ENCODE assay signal across 8 cellular contexts in the genomic region with DNA sequence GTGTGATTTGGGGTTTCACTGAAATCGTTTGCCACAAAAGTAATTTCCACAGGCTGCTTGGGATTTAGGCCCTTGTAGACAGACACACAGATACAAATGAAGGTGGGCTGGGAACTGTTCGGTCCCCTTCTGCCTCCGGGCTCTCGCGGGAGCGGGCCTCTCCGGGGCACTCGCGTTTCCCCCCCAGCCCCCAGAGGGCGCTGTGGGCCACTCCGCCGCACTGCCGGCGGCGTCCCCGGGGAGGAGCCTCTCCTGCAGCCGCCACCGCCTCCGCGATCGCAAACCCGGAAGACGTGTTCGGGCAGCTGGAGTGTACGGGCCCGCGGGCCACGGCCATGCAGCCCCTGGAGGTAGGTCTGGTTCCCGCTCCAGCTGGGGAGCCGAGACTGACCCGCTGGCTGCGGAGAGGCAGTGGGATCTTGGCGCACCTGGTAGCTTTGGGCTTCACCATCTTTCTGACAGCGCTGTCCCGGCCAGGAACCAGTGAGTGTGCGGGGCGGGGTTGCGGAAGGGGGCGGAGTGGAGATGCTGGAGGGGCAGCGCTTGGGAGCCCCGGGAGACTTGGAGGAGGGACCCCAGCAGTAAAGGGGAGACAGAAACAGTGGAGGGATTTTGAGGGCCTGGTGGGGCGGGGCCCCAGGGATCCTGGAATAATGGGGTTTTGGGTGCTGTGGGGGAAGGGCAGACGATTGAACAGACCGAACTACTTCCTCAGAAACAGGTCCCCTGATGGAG.
DNase-seq lines count a peak whose midpoint lies in the region; ATAC-seq, FAIRE-seq and TF ChIP-seq lines count a peak whose summit lies in the region.

TSS of gene CYB561D1 (plus strand) at position 290 of the 735 bp plus-strand sequence. CDS start at position 336, 46 bp downstream.

- DNase-seq in D721Med (ENCODE audit: insufficient read length, low spot score) (peak; percentile 78), HS-5 (ENCODE audit: low read depth) (peak; percentile 55), NT2/D1 (ENCODE audit: low read depth, low spot score) (peak; percentile 66), activated T-cell treated with anti-CD3 and anti-CD28 coated beads for 1 hour (ENCODE audit: low read depth) (peak; percentile 85), epithelial cell of esophagus (ENCODE audit: low read depth) (peak; percentile 84)
- peak; percentile 92 for DNase-seq in stimulated activated CD8-positive, alpha-beta memory T cell treated with anti-CD3 and anti-CD28 coated beads, Interleukin-4, amount 100 ng/mL, for 48 hours

- H3K9me3 ChIP-seq in NT2/D1 (ENCODE audit: insufficient read depth, low read length) (no peaks in the 10 kb centered on the region), mucosa of rectum (ENCODE audit: control insufficient read depth in 2 of 2, low read length in 2 of 2) (no peaks in the 10 kb centered on the region)

- peak within 1 kb of the TSS; percentile 83 for H3K9ac ChIP-seq in NT2/D1 (ENCODE audit: insufficient read length, low read depth)
- peak within 1 kb of the TSS; percentile 72 to 75 for H3K9ac ChIP-seq in mucosa of rectum (ENCODE audit: low read depth in 1 of 2, low read length in 2 of 2)

- TF ChIP-seq CTCF in D721Med (IDR thresholded peaks at IDR 0.05; ENCODE audit: insufficient read depth, missing control alignments) (peak; percentile 65), epithelial cell of esophagus (IDR thresholded peaks at IDR 0.05; ENCODE audit: insufficient read depth, low read depth, low read length, missing control alignments) (peak; percentile 69)

- FAIRE-seq in D721Med (lab: Jason Lieb, UNC), result no peak

- H3K4me1 ChIP-seq in NT2/D1 (ENCODE audit: insufficient read depth, insufficient read length), result peaks cover 8% of the 10 kb centered on the region
- peaks cover 10 to 11% of the 10 kb centered on the region in 2 donors for H3K4me1 ChIP-seq in mucosa of rectum (ENCODE audit: control insufficient read depth in 2 of 2, insufficient read depth in 2 of 2, low read length in 2 of 2)

- peak within 1 kb of the TSS; percentile 76 to 85 for H3K27ac ChIP-seq in mucosa of rectum (ENCODE audit: low read depth in 2 of 2, low read length in 2 of 2)

- ATAC-seq in GM19468 (IDR thresholded peaks at IDR 0.05; ENCODE audit: extremely low read depth, unreplicated experiment), result peak; percentile 78

- H3K4me3 ChIP-seq in NT2/D1 (ENCODE audit: insufficient read length, low read depth) (peak within 1 kb of the TSS; percentile 88), epithelial cell of esophagus (ENCODE audit: low read length) (peak within 1 kb of the TSS; percentile 96), mucosa of rectum (ENCODE audit: low read length in 2 of 2) (peak within 1 kb of the TSS; percentile 96 to 98)

- H3K27me3 ChIP-seq in NT2/D1 (ENCODE audit: insufficient read depth, insufficient read length) (no peaks in the 10 kb centered on the region), mucosa of rectum (ENCODE audit: control insufficient read depth in 2 of 2, insufficient read depth in 2 of 2, low read length in 2 of 2) (no peaks in the 10 kb centered on the region)

- H3K36me3 ChIP-seq in NT2/D1 (ENCODE audit: insufficient read depth, insufficient read length, low read length) (peaks cover 50% of the 10 kb centered on the region), mucosa of rectum (ENCODE audit: control insufficient read depth in 2 of 2, insufficient read depth in 2 of 2, low read length in 2 of 2) (peaks cover 14 to 26% of the 10 kb centered on the region in 2 donors)

Comparison
In these comparisons a context has a peak if more than half of its experiments do, and no peak if none do; other contexts are left out.
1. Peak in every context shown above with its lines: DNase-seq, ATAC-seq, H3K4me3 ChIP-seq and H3K27ac ChIP-seq.